18 cellular contexts compared by ENCODE assay signal in the genomic region with DNA sequence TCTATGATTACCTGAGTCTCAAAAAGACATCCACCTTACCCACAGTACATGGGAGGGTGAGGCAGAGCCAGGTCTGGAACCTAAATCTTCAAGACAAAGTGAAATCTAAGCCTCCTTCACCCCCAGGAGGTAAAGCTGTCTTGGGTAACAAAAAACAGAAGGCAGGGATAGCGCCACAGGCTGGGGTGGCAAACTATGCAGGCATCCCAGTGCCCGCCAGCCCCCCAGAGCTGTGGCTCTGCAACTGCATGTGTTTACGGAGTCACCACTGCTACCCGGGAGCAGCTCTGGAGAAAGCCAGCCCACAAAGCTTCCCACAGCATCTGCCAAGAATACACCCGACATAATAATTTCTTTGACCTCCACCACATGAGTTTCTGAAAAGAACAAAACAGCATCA.
"Had no signal": no experiment of that assay in that cellular context is flagged by ENCODE, and none has a peak within 500 bp of the region (broad histone marks: within the 10 kb centered on the region; RNA-seq: fewer than 3 reads in every experiment).

No MANE protein-coding gene starts in this region.

- ATAC-seq: activated CD8-positive, alpha-beta T cell treated with anti-CD3 and anti-CD28 coated beads, Interleukin-2, amount 10 ng/mL, durations not matched to agents 7 days and 5 days; left cardiac atrium; lower lobe of right lung; stimulated activated naive B cell treated with anti-CD40 and anti-IgM and Interleukin-4, amounts not matched to agents 10 μg/mL and 1 μg/mL and 100 μg/mL, for 72 hours had no signal

- H3K4me1 ChIP-seq: adrenal gland, esophagus squamous epithelium, lower lobe of right lung, parathyroid adenoma, thyroid gland had no signal

- H3K4me1 Mint-ChIP-seq: activated naive CD4-positive, alpha-beta T cell treated with anti-CD3 and anti-CD28 coated beads, Interleukin-2, amount 50 U/mL, for 24 hours had no signal

- H3K27ac ChIP-seq: adrenal gland, cardiac muscle cell, esophagus squamous epithelium, hepatocyte, lower lobe of right lung, parathyroid adenoma, thyroid gland had no signal

- H3K27ac Mint-ChIP-seq: activated B cell treated with CpG ODN at 0.5 μM for 24 hours; activated CD4-positive, alpha-beta T cell treated with anti-CD3 and anti-CD28 coated beads, Interleukin-2, amount 10 ng/mL, durations not matched to agents 24 days and 14 days; activated CD8-positive, alpha-beta T cell treated with anti-CD3 and anti-CD28 coated beads, Interleukin-2, amount 10 ng/mL, durations not matched to agents 7 days and 5 days; activated naive CD4-positive, alpha-beta T cell treated with anti-CD3 and anti-CD28 coated beads, Interleukin-2, amount 50 U/mL, for 24 hours; stimulated activated naive B cell treated with anti-CD40 and anti-IgM and Interleukin-4, amounts not matched to agents 10 μg/mL and 1 μg/mL and 100 μg/mL, for 72 hours had no signal

- H3K27me3 ChIP-seq: adrenal gland, thyroid gland had no signal

- H3K79me2 ChIP-seq: hepatocyte, parathyroid adenoma had no signal

- DNase-seq: activated B cell treated with CpG ODN at 0.5 μM for 24 hours; activated CD4-positive, alpha-beta T cell treated with anti-CD3 and anti-CD28 coated beads, Interleukin-2, amount 10 ng/mL, durations not matched to agents 24 days and 14 days; activated CD8-positive, alpha-beta memory T cell treated with anti-CD3 and anti-CD28 coated beads, Interleukin-2, amount 50 U/mL, for 4 hours; activated CD8-positive, alpha-beta T cell treated with anti-CD3 and anti-CD28 coated beads, Interleukin-2, amount 10 ng/mL, durations not matched to agents 7 days and 5 days; activated effector memory CD4-positive, alpha-beta T cell treated with anti-CD3 and anti-CD28 coated beads, Interleukin-2, amount 50 U/mL, for 16 hours; activated T-cell treated with anti-CD3 and anti-CD28 coated beads, Interleukin-2, amount 50 U/mL, for 48 hours; adrenal gland; esophagus squamous epithelium; left cardiac atrium; lower lobe of right lung; midbrain; stimulated activated CD4-positive, alpha-beta T cell treated with anti-CD3 and anti-CD28 coated beads, Interleukin-4, amount 100 ng/mL, for 1 hour; stimulated activated naive B cell treated with anti-CD40 and anti-IgM and Interleukin-4, amounts not matched to agents 10 μg/mL and 1 μg/mL and 100 μg/mL, for 72 hours; thyroid gland had no signal

- H3K36me3 Mint-ChIP-seq: activated naive CD4-positive, alpha-beta T cell treated with anti-CD3 and anti-CD28 coated beads, Interleukin-2, amount 50 U/mL, for 24 hours; stimulated activated naive B cell treated with anti-CD40 and anti-IgM and Interleukin-4, amounts not matched to agents 10 μg/mL and 1 μg/mL and 100 μg/mL, for 72 hours had no signal

- H3K9me3 Mint-ChIP-seq: activated CD4-positive, alpha-beta T cell treated with anti-CD3 and anti-CD28 coated beads, Interleukin-2, amount 10 ng/mL, durations not matched to agents 24 days and 14 days; activated naive CD4-positive, alpha-beta T cell treated with anti-CD3 and anti-CD28 coated beads, Interleukin-2, amount 50 U/mL, for 24 hours had no signal

- H3K9me3 ChIP-seq: adrenal gland, esophagus squamous epithelium, lower lobe of right lung, thyroid gland had no signal

- H3K4me3 ChIP-seq: adrenal gland, cardiac muscle cell, esophagus squamous epithelium, hepatocyte, lower lobe of right lung, thyroid gland had no signal

- H3K4me3 Mint-ChIP-seq: activated B cell treated with CpG ODN at 0.5 μM for 24 hours; activated CD4-positive, alpha-beta T cell treated with anti-CD3 and anti-CD28 coated beads, Interleukin-2, amount 10 ng/mL, durations not matched to agents 24 days and 14 days; activated CD8-positive, alpha-beta T cell treated with anti-CD3 and anti-CD28 coated beads, Interleukin-2, amount 10 ng/mL, durations not matched to agents 7 days and 5 days; activated naive CD4-positive, alpha-beta T cell treated with anti-CD3 and anti-CD28 coated beads, Interleukin-2, amount 50 U/mL, for 24 hours; stimulated activated naive B cell treated with anti-CD40 and anti-IgM and Interleukin-4, amounts not matched to agents 10 μg/mL and 1 μg/mL and 100 μg/mL, for 72 hours had no signal

- H3K36me3 ChIP-seq: adrenal gland, cardiac muscle cell, esophagus squamous epithelium, lower lobe of right lung, thyroid gland had no signal

- H2AFZ ChIP-seq: hepatocyte, parathyroid adenoma had no signal

- H3K9ac ChIP-seq: parathyroid adenoma had no signal

- H3K4me2 ChIP-seq: hepatocyte had no signal
